In genomic region chr11:107218123-107219084, GRCh38 we compare ENCODE assay signal across 13 cellular contexts.
"Had no signal": no experiment of that assay in that cellular context is flagged by ENCODE, and none has a peak within 500 bp of the region (broad histone marks: within the 10 kb centered on the region; RNA-seq: fewer than 3 reads in every experiment).

No MANE protein-coding gene starts in this region.

- H3K9me3 Mint-ChIP-seq: activated B cell treated with CpG ODN at 0.5 μM for 24 hours; activated CD4-positive, alpha-beta T cell treated with anti-CD3 and anti-CD28 coated beads, Interleukin-2, amount 10 ng/mL, durations not matched to agents 7 days and 5 days; activated naive CD4-positive, alpha-beta T cell treated with anti-CD3 and anti-CD28 coated beads, Interleukin-2, amount 10 ng/mL, durations not matched to agents 7 days and 5 days; activated T-helper 2 cell treated with anti-CD3 and anti-CD28 coated beads, Interferon-gamma antibody, Interleukin-2, Interleukin-4, amounts not matched to agents 10 μg/mL and 5 μg/mL and 100 μg/mL, durations not matched to agents 14 hours and 24 hours and 36 hours; neural crest cell; stimulated activated memory B cell treated with anti-CD40 and anti-IgM and Interleukin-4, amounts not matched to agents 10 μg/mL and 1 μg/mL and 100 μg/mL, for 72 hours had no signal

- H3K27me3 ChIP-seq: gastrocnemius medialis, tibial nerve had no signal

- H3K27ac Mint-ChIP-seq: activated B cell treated with CpG ODN at 0.5 μM for 24 hours; activated CD4-positive, alpha-beta T cell treated with anti-CD3 and anti-CD28 coated beads, Interleukin-2, amount 10 ng/mL, durations not matched to agents 7 days and 5 days; activated naive CD4-positive, alpha-beta T cell treated with anti-CD3 and anti-CD28 coated beads, Interleukin-2, amount 10 ng/mL, durations not matched to agents 7 days and 5 days; activated T-helper 2 cell treated with anti-CD3 and anti-CD28 coated beads, Interferon-gamma antibody, Interleukin-2, Interleukin-4, amounts not matched to agents 10 μg/mL and 5 μg/mL and 100 μg/mL, durations not matched to agents 14 hours and 24 hours and 36 hours; stimulated activated memory B cell treated with anti-CD40 and anti-IgM and Interleukin-4, amounts not matched to agents 10 μg/mL and 1 μg/mL and 100 μg/mL, for 72 hours had no signal

- H3K4me1 Mint-ChIP-seq: activated B cell treated with CpG ODN at 0.5 μM for 24 hours; activated CD4-positive, alpha-beta T cell treated with anti-CD3 and anti-CD28 coated beads, Interleukin-2, amount 10 ng/mL, durations not matched to agents 7 days and 5 days; activated naive CD4-positive, alpha-beta T cell treated with anti-CD3 and anti-CD28 coated beads, Interleukin-2, amount 10 ng/mL, durations not matched to agents 7 days and 5 days; neural crest cell; stimulated activated memory B cell treated with anti-CD40 and anti-IgM and Interleukin-4, amounts not matched to agents 10 μg/mL and 1 μg/mL and 100 μg/mL, for 72 hours had no signal

- H3K27ac ChIP-seq: gastrocnemius medialis, tibial nerve had no signal

- H3K9me3 ChIP-seq: gastrocnemius medialis, tibial nerve had no signal

- H3K36me3 ChIP-seq: gastrocnemius medialis, tibial nerve had no signal

- H3K4me3 Mint-ChIP-seq: activated B cell treated with CpG ODN at 0.5 μM for 24 hours; activated CD4-positive, alpha-beta T cell treated with anti-CD3 and anti-CD28 coated beads, Interleukin-2, amount 10 ng/mL, durations not matched to agents 7 days and 5 days; activated naive CD4-positive, alpha-beta T cell treated with anti-CD3 and anti-CD28 coated beads, Interleukin-2, amount 10 ng/mL, durations not matched to agents 7 days and 5 days; neural crest cell; stimulated activated memory B cell treated with anti-CD40 and anti-IgM and Interleukin-4, amounts not matched to agents 10 μg/mL and 1 μg/mL and 100 μg/mL, for 72 hours had no signal

- DNase-seq: activated B cell treated with CpG ODN at 0.5 μM for 24 hours; activated CD4-positive, alpha-beta T cell treated with anti-CD3 and anti-CD28 coated beads, Interleukin-2, amount 10 ng/mL, durations not matched to agents 7 days and 5 days; activated naive CD4-positive, alpha-beta T cell treated with anti-CD3 and anti-CD28 coated beads, Interleukin-2, amount 10 ng/mL, durations not matched to agents 7 days and 5 days; caudate nucleus; cortex of kidney; effector CD8-positive, alpha-beta T cell; gastrocnemius medialis; right cardiac atrium; stimulated activated CD4-positive, alpha-beta T cell treated with anti-CD3 and anti-CD28 coated beads, Interleukin-1b, Interleukin-23, amount 100 ng/mL, for 48 hours had no signal

- H3K4me1 ChIP-seq: gastrocnemius medialis, tibial nerve had no signal

- H3K4me3 ChIP-seq: gastrocnemius medialis, tibial nerve had no signal

- H3K27me3 Mint-ChIP-seq: activated B cell treated with CpG ODN at 0.5 μM for 24 hours; activated CD4-positive, alpha-beta T cell treated with anti-CD3 and anti-CD28 coated beads, Interleukin-2, amount 10 ng/mL, durations not matched to agents 7 days and 5 days; activated naive CD4-positive, alpha-beta T cell treated with anti-CD3 and anti-CD28 coated beads, Interleukin-2, amount 10 ng/mL, durations not matched to agents 7 days and 5 days; stimulated activated memory B cell treated with anti-CD40 and anti-IgM and Interleukin-4, amounts not matched to agents 10 μg/mL and 1 μg/mL and 100 μg/mL, for 72 hours had no signal

- H3K36me3 Mint-ChIP-seq: activated naive CD4-positive, alpha-beta T cell treated with anti-CD3 and anti-CD28 coated beads, Interleukin-2, amount 10 ng/mL, durations not matched to agents 7 days and 5 days; stimulated activated memory B cell treated with anti-CD40 and anti-IgM and Interleukin-4, amounts not matched to agents 10 μg/mL and 1 μg/mL and 100 μg/mL, for 72 hours had no signal
